Comparison of ENCODE assay signal across 8 cellular contexts in the genomic region with DNA sequence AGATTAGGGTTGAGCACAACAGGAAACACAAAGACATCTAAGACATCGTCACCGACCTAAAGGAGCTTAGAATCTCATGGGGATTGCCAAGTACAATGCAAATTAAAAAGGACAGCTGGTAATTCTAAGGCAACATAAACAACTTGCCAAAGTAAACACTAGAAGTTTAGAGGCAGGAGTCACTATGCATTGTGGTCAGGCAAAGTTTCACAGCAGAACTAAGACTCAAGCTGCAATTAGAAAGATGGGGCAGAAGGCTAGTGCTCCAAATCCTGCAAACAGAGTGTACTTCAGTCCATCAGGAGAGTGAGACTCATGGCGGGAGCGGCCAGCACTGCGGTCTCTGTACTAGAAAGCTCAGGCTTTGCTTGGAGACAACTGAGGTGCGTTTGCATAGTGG. TPM values are rescaled to one million over a fixed set of nuclear protein-coding genes. Genes with fewer than 3 reads are reported as not detected.
DNase-seq lines count a peak whose midpoint lies in the region; ATAC-seq, FAIRE-seq and TF ChIP-seq lines count a peak whose summit lies in the region.

No MANE protein-coding gene starts in this region.

- H4K20me1 ChIP-seq in GM12878 (ENCODE audit: control insufficient read depth, insufficient read depth), result no peaks in the 10 kb centered on the region

- peaks cover 12 to 27% of the 10 kb centered on the region in 2 donors for H3K36me3 Mint-ChIP-seq in stimulated activated naive B cell treated with anti-CD40 and anti-IgM and Interleukin-4, amounts not matched to agents 10 μg/mL and 1 μg/mL and 100 μg/mL, for 72 hours
- H3K36me3 Mint-ChIP-seq in Calu3 (ENCODE audit: insufficient read depth, unreplicated experiment), result no peaks in the 10 kb centered on the region

- H3K9me3 Mint-ChIP-seq in stimulated activated naive B cell treated with anti-CD40 and anti-IgM and Interleukin-4, amounts not matched to agents 10 μg/mL and 1 μg/mL and 100 μg/mL, for 72 hours, result peaks cover 0 to 4% of the 10 kb centered on the region in 2 donors
- peaks cover 2% of the 10 kb centered on the region for H3K9me3 Mint-ChIP-seq in Calu3 (ENCODE audit: low read depth, unreplicated experiment)

- peak; percentile 77 for ATAC-seq in GM19397 (IDR thresholded peaks at IDR 0.05; ENCODE audit: unreplicated experiment)
- ATAC-seq in HG03196 (IDR thresholded peaks at IDR 0.05; ENCODE audit: unreplicated experiment), result peak; percentile 71
- peak; percentile 83 for ATAC-seq in GM12878
- ATAC-seq in stimulated activated naive B cell treated with anti-CD40 and anti-IgM and Interleukin-4, amounts not matched to agents 10 μg/mL and 1 μg/mL and 100 μg/mL, for 72 hours (replicated peaks), result peak; percentile 70 to 71

- BruUV-seq in GM12878 (replicated peaks; lab: Mats Ljungman, UMichigan) (no TSS peak), Calu3 (replicated peaks; lab: Mats Ljungman, UMichigan) (no TSS peak)

- H3K36me3 ChIP-seq in GM12878 (ENCODE audit: control insufficient read depth in 2 of 2, insufficient read depth in 2 of 2, low read length in 1 of 2), result no peaks in the 10 kb centered on the region; a peak in 2 of 4 replicates
- H3K36me3 ChIP-seq in WERI-Rb-1, result peaks cover 10% of the 10 kb centered on the region

- peak; percentile 52 to 69; a peak in 3 of 4 replicates for TF ChIP-seq EP300 in GM12878 (IDR thresholded peaks at IDR 0.05; ENCODE audit: borderline replicate concordance in 1 of 2, control insufficient read depth in 1 of 2, low read depth in 2 of 2, low read length in 2 of 2)

- H3K9ac ChIP-seq in GM12878 (ENCODE audit: control insufficient read depth, insufficient read depth, low read length), result no peak overlapping the region

- H3K4me3 ChIP-seq in GM12878 (no peak overlapping the region), WERI-Rb-1 (ENCODE audit: low read depth, low read length) (no peak overlapping the region)

- in situ Hi-C loops in GM12878 (cut with MboI), result no loop called here

- SMC1A ChIA-PET in GM12878 (lab: Charles Lee; ENCODE audit: uncharacterized antibody, unreplicated experiment), result interaction anchor here (1.4 to 5.1 kb wide), 6 partner anchors 12 to 79 kb away, joined by 4 to 24 read pairs (median 6); no protein-coding TSS in a partner anchor

- peaks cover 25% of the 10 kb centered on the region for H3K4me1 ChIP-seq in GM12878 (ENCODE audit: control insufficient read depth, insufficient read depth, low read length)

- H2AFZ ChIP-seq in GM12878 (ENCODE audit: control insufficient read depth, low read depth, low read length), result no peak overlapping the region

- H3K79me2 ChIP-seq in GM12878 (ENCODE audit: control insufficient read depth, insufficient read depth, low read length), result peaks cover 2% of the 10 kb centered on the region

- intact Hi-C loops in GM12878 (cut with micrococcal nuclease; ENCODE audit: unreplicated experiment), result loop anchor here (1.0 kb wide), 1 partner anchor 22 kb away; no protein-coding TSS in a partner anchor
- intact Hi-C loops in Calu3 (cut with micrococcal nuclease; ENCODE audit: unreplicated experiment), result no loop called here

- H3K27ac Mint-ChIP-seq in stimulated activated naive B cell treated with anti-CD40 and anti-IgM and Interleukin-4, amounts not matched to agents 10 μg/mL and 1 μg/mL and 100 μg/mL, for 72 hours, result no peak overlapping the region
- no peak overlapping the region for H3K27ac Mint-ChIP-seq in Calu3 (ENCODE audit: unreplicated experiment)

- no peaks in the 10 kb centered on the region for H3K27me3 ChIP-seq in GM12878 (replicated peaks in 1 of 2; ENCODE audit: control insufficient read depth in 2 of 2, insufficient read depth in 2 of 2, low read length in 1 of 2)
- no peaks in the 10 kb centered on the region for H3K27me3 ChIP-seq in WERI-Rb-1 (ENCODE audit: insufficient read depth, low read depth, severe bottlenecking)

- H3K9me3 ChIP-seq in GM12878 (replicated peaks; ENCODE audit: control insufficient read depth, insufficient read depth, low read length) (no peaks in the 10 kb centered on the region), WERI-Rb-1 (ENCODE audit: severe bottlenecking) (peaks cover 2% of the 10 kb centered on the region)

- RAD21 ChIA-PET in GM12878 (lab: Charles Lee; ENCODE audit: unreplicated experiment), result interaction anchor here (0.8 to 2.9 kb wide), 5 partner anchors 13 to 78 kb away, joined by 3 to 14 read pairs (median 5); no protein-coding TSS in a partner anchor

- no peaks in the 10 kb centered on the region for H3K27me3 Mint-ChIP-seq in stimulated activated naive B cell treated with anti-CD40 and anti-IgM and Interleukin-4, amounts not matched to agents 10 μg/mL and 1 μg/mL and 100 μg/mL, for 72 hours
- no peaks in the 10 kb centered on the region for H3K27me3 Mint-ChIP-seq in Calu3 (ENCODE audit: unreplicated experiment)

- TF ChIP-seq POLR2A in GM12878 (IDR thresholded peaks at IDR 0.05; ENCODE audit: low read depth, low read length), result no peak

- peak; percentile 88 for FAIRE-seq in GM12878 (lab: Jason Lieb, UNC)

- DNase-seq in AG09319 (ENCODE audit: extremely low read depth, low read depth) (peak; percentile 79), GM12878 (ENCODE audit: low read depth, low spot score) (peak; percentile 59), WERI-Rb-1 (no peak), Calu3 (no peak)
- no peak for DNase-seq in stimulated activated naive B cell treated with anti-CD40 and anti-IgM and Interleukin-4, amounts not matched to agents 10 μg/mL and 1 μg/mL and 100 μg/mL, for 72 hours
- no peak for DNase-seq in central memory CD4-positive, alpha-beta T cell

- WGBS in GM12878 (ENCODE audit: insufficient coverage, insufficient replicate concordance, low lambda C conversion rate, missing lambda C conversion rate), result 0% methylated on average over 6 of the region's 6 CpGs

- H3K27ac ChIP-seq in GM12878 (ENCODE audit: control insufficient read depth, insufficient read depth) (peak overlapping the region; percentile 39), WERI-Rb-1 (no peak overlapping the region)

- no peak for TF ChIP-seq RAD21 in GM12878 (IDR thresholded peaks at IDR 0.05; ENCODE audit: insufficient read depth, low read depth, low read length)

- H3K4me3 Mint-ChIP-seq in stimulated activated naive B cell treated with anti-CD40 and anti-IgM and Interleukin-4, amounts not matched to agents 10 μg/mL and 1 μg/mL and 100 μg/mL, for 72 hours, result no peak overlapping the region
- H3K4me3 Mint-ChIP-seq in Calu3 (ENCODE audit: low read depth, unreplicated experiment), result no peak overlapping the region

- peaks cover 21 to 36% of the 10 kb centered on the region in 2 donors for H3K4me1 Mint-ChIP-seq in stimulated activated naive B cell treated with anti-CD40 and anti-IgM and Interleukin-4, amounts not matched to agents 10 μg/mL and 1 μg/mL and 100 μg/mL, for 72 hours
- peaks cover 33% of the 10 kb centered on the region for H3K4me1 Mint-ChIP-seq in Calu3 (ENCODE audit: low read depth, unreplicated experiment)

- TF ChIP-seq CTCF in AG09319 (IDR thresholded peaks at IDR 0.05; ENCODE audit: low read depth, low read length) (no peak; the same call in 1 of the 2 replicates), GM12878 (IDR thresholded peaks at IDR 0.05 in 2 of 3, conservative IDR thresholded peaks at IDR 0.05 in 1 of 3; ENCODE audit: control insufficient read depth in 2 of 3, extremely low read depth in 1 of 3, insufficient read depth in 1 of 3, low read depth in 3 of 3, low read length in 3 of 3) (no peak), WERI-Rb-1 (IDR thresholded peaks at IDR 0.05; ENCODE audit: low read depth, low read length) (no peak), Calu3 (IDR thresholded peaks at IDR 0.05; ENCODE audit: unreplicated experiment) (no peak)

- CTCF ChIA-PET in GM12878 (lab: Yijun Ruan, JAX) (interaction anchor here (1.1 to 3.8 kb wide), 3 partner anchors 9 to 78 kb away, joined by 3 to 17 read pairs (median 8); no protein-coding TSS in a partner anchor), Calu3 (lab: Charles Lee) (no interaction called here)

- H3K4me2 ChIP-seq in GM12878 (ENCODE audit: control insufficient read depth, insufficient read depth), result 0 out of 2 replicates have a peak overlapping the region, but pooled peaks have one; percentile 2

- POLR2A ChIA-PET in GM12878 (lab: Charles Lee), result interaction anchor here (1.0 kb wide), 1 partner anchor 44 kb away, joined by 3 read pairs; no protein-coding TSS in a partner anchor

TF ChIP-seq in GM12878, 131 proteins besides CTCF, POLR2A, EP300 and RAD21 (continues in another document):
- TF ChIP-seq, protein P1, sequence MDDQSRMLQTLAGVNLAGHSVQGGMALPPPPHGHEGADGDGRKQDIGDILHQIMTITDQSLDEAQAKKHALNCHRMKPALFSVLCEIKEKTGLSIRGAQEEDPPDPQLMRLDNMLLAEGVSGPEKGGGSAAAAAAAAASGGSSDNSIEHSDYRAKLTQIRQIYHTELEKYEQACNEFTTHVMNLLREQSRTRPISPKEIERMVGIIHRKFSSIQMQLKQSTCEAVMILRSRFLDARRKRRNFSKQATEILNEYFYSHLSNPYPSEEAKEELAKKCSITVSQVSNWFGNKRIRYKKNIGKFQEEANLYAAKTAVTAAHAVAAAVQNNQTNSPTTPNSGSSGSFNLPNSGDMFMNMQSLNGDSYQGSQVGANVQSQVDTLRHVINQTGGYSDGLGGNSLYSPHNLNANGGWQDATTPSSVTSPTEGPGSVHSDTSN (IDR thresholded peaks at IDR 0.05; ENCODE audit: insufficient replicate concordance, low read depth, low read length), result peak; percentile 4
- TF ChIP-seq IKZF2 (IDR thresholded peaks at IDR 0.05) (peak; percentile 18 to 31; a peak in 1 of 4 replicates), ESRRA (IDR thresholded peaks at IDR 0.05; ENCODE audit: low read length) (no peak), SPI1 (IDR thresholded peaks at IDR 0.05; ENCODE audit: borderline replicate concordance, insufficient read depth, low read depth, low read length) (peak; percentile 2; the same call in 1 of the 2 replicates), SIN3A (IDR thresholded peaks at IDR 0.05; ENCODE audit: low read depth, low read length) (no peak), HDAC6 (IDR thresholded peaks at IDR 0.05; ENCODE audit: unreplicated experiment) (no peak)

RNA-seq across cellular contexts. Expression of a gene that starts 52.7 kb away (rescaled TPM):
- 89.2 and 94.9 TPM in 2 replicates for total RNA-seq in GM12878 (2013; cell fraction: nucleolus; rRNA removed)
- 8.5 and 9.4 TPM in 2 replicates for total RNA-seq in GM12878 (2014; rRNA removed)
- total RNA-seq in GM12878 (2014; rRNA removed; fragmentation: Illumina TruSeq; extraction: Trizol), result 8.8 and 9.0 TPM in 2 replicates
- total RNA-seq in GM12878 (2021), result 36.5 and 39.0 TPM in 2 replicates
- 15.1 TPM for polyA plus RNA-seq in GM12878 (2011; ENCODE audit: low read depth)
- 7.1 and 11.2 TPM in 2 replicates for polyA plus RNA-seq in GM12878 (2011; rRNA removed)
- polyA plus RNA-seq in GM12878 (2011; cell fraction: cytosol; rRNA removed), result 9.9 and 12.4 TPM in 2 replicates
- 21.7 and 25.1 TPM in 2 replicates for polyA plus RNA-seq in GM12878 (2011; cell fraction: nucleus; rRNA removed)
- polyA plus RNA-seq in GM12878 (2012), result 16.0 and 23.3 TPM in 2 replicates
- polyA plus RNA-seq in GM12878 (2014; fragmentation: Illumina TruSeq; extraction: Trizol), result 15.9 and 17.3 TPM in 2 replicates
- 1 to 10 TPM; 1.7 to 3.3 TPM for polyA plus RNA-seq in GM12878 (2014; fragmentation: Nextera tagmentation; extraction: Ambion mirVana)
- 11.3 and 14.2 TPM in 2 replicates for polyA plus RNA-seq in GM12878 (2014; rRNA removed)
- polyA plus RNA-seq in GM12878 (2016; fragmentation: Nextera tagmentation; extraction: Ambion mirVana), result 1 to 10 TPM; 9.1 to 9.3 TPM
- 38.7 and 52.6 TPM in 2 replicates for polyA minus RNA-seq in GM12878 (2011; rRNA and poly(A)+ RNA removed)
- 19.0 and 20.1 TPM in 2 replicates for polyA minus RNA-seq in GM12878 (2011; cell fraction: cytosol; rRNA and poly(A)+ RNA removed)
- polyA minus RNA-seq in GM12878 (2011; cell fraction: nucleus; rRNA and poly(A)+ RNA removed), result 16.2 and 32.7 TPM in 2 replicates
- total RNA-seq in Calu3 (2022), result 30.9 and 33.4 TPM in 2 replicates

Comparison
In these comparisons a context has a peak if more than half of its experiments do, and no peak if none do; other contexts are left out.
1. DNase-seq: peak in AG09319 (single experiment) and GM12878 (single experiment); none in stimulated activated naive B cell treated with anti-CD40 and anti-IgM and Interleukin-4, amounts not matched to agents 10 μg/mL and 1 μg/mL and 100 μg/mL, for 72 hours (single experiment), WERI-Rb-1 (single experiment), central memory CD4-positive, alpha-beta T cell (single experiment) and Calu3 (single experiment).
2. Peak in every context shown above with its lines, with median percentiles within 50 percentile points of each other: ATAC-seq.